Comparison of ENCODE assay signal across 9 cellular contexts in genomic region chr1:1205769-1206375, GRCh38. TPM values are rescaled to one million over a fixed set of nuclear protein-coding genes. Genes with fewer than 3 reads are reported as not detected.
DNase-seq lines count a peak whose midpoint lies in the region; ATAC-seq, FAIRE-seq and TF ChIP-seq lines count a peak whose summit lies in the region.
"Had no signal": no experiment of that assay in that cellular context is flagged by ENCODE, and none has a peak within 500 bp of the region (broad histone marks: within the 10 kb centered on the region; RNA-seq: fewer than 3 reads in every experiment).

No MANE protein-coding gene starts in this region.

- H3K56ac ChIP-seq in H1 (replicated peaks; ENCODE audit: insufficient read length, low read depth, low read length) = peak overlapping the region; percentile 6

- TF ChIP-seq POLR2A in H1 (IDR thresholded peaks at IDR 0.05; ENCODE audit: control extremely low read depth in 1 of 2, low read depth in 2 of 2, low read length in 2 of 2) (no peak), sigmoid colon (IDR thresholded peaks at IDR 0.05) (no peak)

- no peaks in the 10 kb centered on the region for H4K20me1 ChIP-seq in H1 (replicated peaks in 1 of 2; ENCODE audit: control insufficient read depth in 1 of 2, insufficient read depth in 2 of 2, low read length in 2 of 2)

- no peak overlapping the region for H3K9ac ChIP-seq in H1 (replicated peaks in 1 of 4; ENCODE audit: extremely low read depth in 1 of 4, low read depth in 3 of 4, low read length in 3 of 4)

- H2AFZ ChIP-seq in H1 (ENCODE audit: low read length) = no peak overlapping the region

- no peak overlapping the region for H3K23ac ChIP-seq in H1 (ENCODE audit: insufficient read length)

- peak overlapping the region; percentile 67 to 92 for H3K4me2 ChIP-seq in H1 (ENCODE audit: insufficient read depth in 1 of 2, low read depth in 2 of 2, low read length in 2 of 2)

- no peak overlapping the region for H2BK5ac ChIP-seq in H1 (ENCODE audit: low read depth, low read length)

- H3K9me3 ChIP-seq in Panc1 (ENCODE audit: control insufficient read depth, insufficient read depth, low read depth, low read length) (no peaks in the 10 kb centered on the region), H1 (ENCODE audit: insufficient read depth in 2 of 2, low read depth in 1 of 2, low read length in 1 of 2) (no peaks in the 10 kb centered on the region), sigmoid colon (no peaks in the 10 kb centered on the region)

- TF ChIP-seq RAD21 in H1 (IDR thresholded peaks at IDR 0.05 in 1 of 2, conservative IDR thresholded peaks at IDR 0.05 in 1 of 2; ENCODE audit: low read depth in 2 of 2, low read length in 2 of 2) = peak in 1 of 2 experiments; percentile 36; a peak in 1 of 4 replicates

- POLR2A ChIA-PET in Panc1 (lab: Charles Lee) = no interaction called here
- POLR2A ChIA-PET in H1 (lab: Charles Lee; ENCODE audit: partially characterized antibody) = interaction anchor here (0.8 to 0.9 kb wide), 2 partner anchors 25 to 36 kb away, joined by 3 read pairs; no protein-coding TSS in a partner anchor

- H3K4me3 ChIP-seq in Panc1 (ENCODE audit: low read depth in 2 of 2, low read length in 2 of 2) (peak overlapping the region; percentile 25 to 38), H1 (ENCODE audit: extremely low read depth in 1 of 4, insufficient read depth in 2 of 4, low read depth in 3 of 4, low read length in 4 of 4) (peak overlapping the region; percentile 27 to 58 (median 36); a peak in 7 of 8 replicates), sigmoid colon (peak overlapping the region in 3 of 4 donors; percentile 3 to 27 (median 24))

- peak overlapping the region; percentile 85 for H3K4ac ChIP-seq in H1 (replicated peaks; ENCODE audit: insufficient read length, low read depth, low read length)

- no peaks in the 10 kb centered on the region for H3K27me3 ChIP-seq in Panc1 (ENCODE audit: control insufficient read depth, insufficient read depth, low read length)
- peaks cover 2 to 19% (median 15%) of the 10 kb centered on the region in 4 experiments for H3K27me3 ChIP-seq in H1 (replicated peaks in 1 of 4; ENCODE audit: control insufficient read depth in 3 of 4, extremely low read depth in 1 of 4, insufficient read depth in 3 of 4, low read length in 3 of 4)
- peaks cover 10 to 57% (median 28%) of the 10 kb centered on the region in 3 donors for H3K27me3 ChIP-seq in sigmoid colon

- H3K36me3 ChIP-seq in Panc1 (ENCODE audit: control insufficient read depth, insufficient read depth, low read length) = no peaks in the 10 kb centered on the region
- H3K36me3 ChIP-seq in H1 (ENCODE audit: control insufficient read depth in 2 of 4, insufficient read depth in 4 of 4, low read length in 3 of 4) = no peaks in the 10 kb centered on the region
- no peaks in the 10 kb centered on the region for H3K36me3 ChIP-seq in sigmoid colon

- no peak overlapping the region for H3K14ac ChIP-seq in H1 (ENCODE audit: insufficient read length)

- H4K8ac ChIP-seq in H1 (ENCODE audit: extremely low read depth, insufficient read depth, low read length) = peak overlapping the region; percentile 85; the same call in 1 of the 2 replicates

- no peak overlapping the region for H2BK20ac ChIP-seq in H1 (ENCODE audit: low read length)

- H2BK12ac ChIP-seq in H1 (ENCODE audit: low read depth, low read length) = peak overlapping the region; percentile 50; the same call in 1 of the 2 replicates

- intact Hi-C loops in Panc1 (cut with micrococcal nuclease; ENCODE audit: unreplicated experiment) = no loop called here
- intact Hi-C loops in sigmoid colon (cut with DNase I) = loop anchor here (5.0 kb wide), 1 partner anchor 49 kb away; no protein-coding TSS in a partner anchor

- no peak for TF ChIP-seq EP300 in H1 (IDR thresholded peaks at IDR 0.05; ENCODE audit: borderline replicate concordance in 1 of 2, low read depth in 2 of 2, low read length in 2 of 2)
- no peak for TF ChIP-seq EP300 in sigmoid colon (IDR thresholded peaks at IDR 0.05)

- DNase-seq in GM10266 (ENCODE audit: extremely low spot score) (no peak), Panc1 (ENCODE audit: low read depth, low spot score) (no peak), H1 (ENCODE audit: low read depth in 1 of 2, low spot score in 2 of 2) (no peak), sigmoid colon (no peak), NAMALWA (ENCODE audit: low spot score) (no peak)
- DNase-seq: NCI-H226 had no signal

- ATAC-seq in Panc1 (peak; percentile 5; the same call in 1 of the 2 replicates), GM19035 (IDR thresholded peaks at IDR 0.05; ENCODE audit: unreplicated experiment) (no peak), HG03135 (IDR thresholded peaks at IDR 0.05; ENCODE audit: unreplicated experiment) (no peak)

- H3K79me1 ChIP-seq in H1 (ENCODE audit: low read depth, low read length) = no peaks in the 10 kb centered on the region

- H3K4me1 ChIP-seq in Panc1 (ENCODE audit: control insufficient read depth, insufficient read depth, low read length) (peaks cover 11% of the 10 kb centered on the region), H1 (replicated peaks in 1 of 4; ENCODE audit: control insufficient read depth in 3 of 4, insufficient read depth in 4 of 4, low read length in 3 of 4) (peaks cover 0 to 13% (median 5%) of the 10 kb centered on the region in 4 experiments; a peak in 6 of 7 replicates), sigmoid colon (peaks cover 0 to 36% (median 35%) of the 10 kb centered on the region in 4 donors)

- H3K18ac ChIP-seq in H1 (ENCODE audit: extremely low read depth, low read length) = peak overlapping the region; percentile 48; the same call in 1 of the 2 replicates

- CTCF ChIA-PET in Panc1 (lab: Charles Lee) = no interaction called here
- CTCF ChIA-PET in H1 (lab: Charles Lee; ENCODE audit: partially characterized antibody) = interaction anchor here (0.6 to 1.9 kb wide), 12 partner anchors 18 to 168 kb away, joined by 3 to 5 read pairs (median 3); no protein-coding TSS in a partner anchor

- no peak for FAIRE-seq in H1 (lab: Jason Lieb, UNC)

- H3K79me2 ChIP-seq in H1 (ENCODE audit: control insufficient read depth in 1 of 2, insufficient read depth in 2 of 2, low read length in 2 of 2) = no peaks in the 10 kb centered on the region

- H2BK15ac ChIP-seq in H1 (ENCODE audit: low read length) = no peak overlapping the region; the same call in 1 of the 2 replicates

- H3K27ac ChIP-seq in Panc1 (ENCODE audit: low read length) = no peak overlapping the region
- no peak overlapping the region for H3K27ac ChIP-seq in H1 (ENCODE audit: low read depth, low read length)
- no peak overlapping the region for H3K27ac ChIP-seq in sigmoid colon
- H3K27ac ChIP-seq: epithelial cell of prostate had no signal

- no peak overlapping the region for H4K91ac ChIP-seq in H1 (replicated peaks; ENCODE audit: insufficient read length, low read length)

- BruUV-seq in Panc1 (replicated peaks; lab: Mats Ljungman, UMichigan) = no TSS peak

- no peak overlapping the region for H2BK120ac ChIP-seq in H1 (replicated peaks; ENCODE audit: low read depth, low read length)

- 30% methylated on average over 31 of the region's 31 CpGs; no CpG with 5 or more reads in 1 of the 2 experiments for WGBS in H1 (ENCODE audit: extremely low coverage in 1 of 2, insufficient coverage in 1 of 2, insufficient read length in 1 of 2, insufficient replicate concordance in 2 of 2, low coverage in 1 of 2, low lambda C conversion rate in 2 of 2, missing lambda C conversion rate in 1 of 2), 2 experiments
- WGBS in sigmoid colon, 2 donors = 17 to 25% methylated on average over 31 of the region's 31 CpGs

- peaks cover 8% of the 10 kb centered on the region; the same call in 1 of the 2 replicates for H3K23me2 ChIP-seq in H1 (ENCODE audit: low read depth, low read length)

- TF ChIP-seq CTCF in GM10266 (IDR thresholded peaks at IDR 0.05; ENCODE audit: control insufficient read depth, insufficient read depth, low read depth, missing control alignments) (peak; percentile 28), Panc1 (IDR thresholded peaks at IDR 0.05) (no peak; the same call in 1 of the 2 replicates), H1 (IDR thresholded peaks at IDR 0.05; ENCODE audit: control extremely low read depth in 1 of 3, insufficient read depth in 1 of 3, low read depth in 1 of 3, low read length in 3 of 3) (peak in 1 of 3 experiments; percentile 1; a peak in 1 of 4 replicates), sigmoid colon (IDR thresholded peaks at IDR 0.05) (no peak)

- in situ Hi-C loops in Panc1 (cut with HindIII; ENCODE audit: low pct_unique_long_range_greater_than_20kb, low sequenced_read_pairs) = no loop called here

- H2AK5ac ChIP-seq in H1 (ENCODE audit: low read depth, low read length) = peak overlapping the region; percentile 19; the same call in 1 of the 2 replicates

- no peak overlapping the region for H4K5ac ChIP-seq in H1 (ENCODE audit: insufficient read length, low read depth, low read length)

RNA-seq across cellular contexts. Expression of gene TNFRSF18, which starts 0.5 kb away (rescaled TPM):
- total RNA-seq in Panc1 (2021; ENCODE audit: unreplicated experiment) (4.3 TPM), sigmoid colon (under 1 TPM in 1 of 4 donors, not detected in 3; 0.71 TPM)
- polyA plus RNA-seq in Panc1 (2012; ENCODE audit: insufficient read length) = 8.2 TPM
- 0.92 and 1.5 TPM in 2 replicates for total RNA-seq in H1 (2021; fragmentation: NEBNext Ultra II Directional; extraction: Animal tissue kit (Norgen Biotek cat#: 25700))
- polyA plus RNA-seq in H1 (2011; rRNA removed) (2.5 and 2.7 TPM in 2 replicates), sigmoid colon (1 to 10 TPM in 2 of 3 donors, not detected in 1; 1.2 to 3.9 TPM)
- polyA plus RNA-seq in H1 (2011; cell fraction: cytosol; rRNA removed) = 2.9 TPM
- 4.8 TPM for polyA plus RNA-seq in H1 (2011; cell fraction: nucleus; rRNA removed)
- 0.51 to 2.0 TPM (median 1.5 TPM) in 4 replicates for polyA plus RNA-seq in H1 (2012, experiment 1 of 2)
- polyA plus RNA-seq in H1 (2012, experiment 2 of 2) = 1.4 TPM
- 1.4 TPM for polyA plus RNA-seq in H1 (2013, experiment 1 of 2)
- polyA plus RNA-seq in H1 (2013, experiment 2 of 2) = 1.5 TPM
- polyA minus RNA-seq in H1 (2011; rRNA and poly(A)+ RNA removed) = not detected in 2 replicates
- polyA minus RNA-seq in H1 (2011; cell fraction: cytosol; rRNA and poly(A)+ RNA removed) = not detected
- not detected for polyA minus RNA-seq in H1 (2011; cell fraction: nucleus; rRNA and poly(A)+ RNA removed)

RNA-seq across cellular contexts. Expression of gene TNFRSF4, which starts 8.1 kb away (rescaled TPM):
- total RNA-seq in Panc1 (2021; ENCODE audit: unreplicated experiment) (0.62 TPM), sigmoid colon (1 to 10 TPM in 1 of 4 donors, under 1 TPM in 1, not detected in 2; 0.95 to 1.8 TPM)
- polyA plus RNA-seq in Panc1 (2012; ENCODE audit: insufficient read length) = not detected
- total RNA-seq in H1 (2021; fragmentation: NEBNext Ultra II Directional; extraction: Animal tissue kit (Norgen Biotek cat#: 25700)) = not detected in 2 replicates
- polyA plus RNA-seq in H1 (2011; rRNA removed) (0.06 TPM in 1 of 2 replicates, not detected in the other), sigmoid colon (1 to 10 TPM; 1.2 to 8.6 (median 1.2) TPM)
- polyA plus RNA-seq in H1 (2011; cell fraction: cytosol; rRNA removed) = 0.14 TPM
- 0.19 TPM for polyA plus RNA-seq in H1 (2011; cell fraction: nucleus; rRNA removed)
- polyA plus RNA-seq in H1 (2012, experiment 1 of 2) = not detected in 4 replicates
- polyA plus RNA-seq in H1 (2012, experiment 2 of 2) = not detected
- not detected for polyA plus RNA-seq in H1 (2013, experiment 1 of 2)
- 0.07 TPM for polyA plus RNA-seq in H1 (2013, experiment 2 of 2)
- not detected in 2 replicates for polyA minus RNA-seq in H1 (2011; rRNA and poly(A)+ RNA removed)
- polyA minus RNA-seq in H1 (2011; cell fraction: cytosol; rRNA and poly(A)+ RNA removed) = not detected
- not detected for polyA minus RNA-seq in H1 (2011; cell fraction: nucleus; rRNA and poly(A)+ RNA removed)

RNA-seq across cellular contexts. Expression of gene SDF4, which starts 25.9 kb away (rescaled TPM):
- total RNA-seq in Panc1 (2021; ENCODE audit: unreplicated experiment) (335 TPM), sigmoid colon (10 to 100 TPM; 73.4 to 95.6 (median 81.9) TPM)
- polyA plus RNA-seq in Panc1 (2012; ENCODE audit: insufficient read length) = 480 TPM
- 72.2 and 75.6 TPM in 2 replicates for total RNA-seq in H1 (2021; fragmentation: NEBNext Ultra II Directional; extraction: Animal tissue kit (Norgen Biotek cat#: 25700))
- polyA plus RNA-seq in H1 (2011; rRNA removed) (45.5 and 69.8 TPM in 2 replicates), sigmoid colon (100 to 1,000 TPM in 1 of 3 donors, 10 to 100 TPM in 2; 33.0 to 181 (median 40.2) TPM)
- polyA plus RNA-seq in H1 (2011; cell fraction: cytosol; rRNA removed) = 62.5 TPM
- 89.3 TPM for polyA plus RNA-seq in H1 (2011; cell fraction: nucleus; rRNA removed)
- 63.1 to 79.8 TPM (median 77.9 TPM) in 4 replicates for polyA plus RNA-seq in H1 (2012, experiment 1 of 2)
- polyA plus RNA-seq in H1 (2012, experiment 2 of 2) = 55.0 TPM
- polyA plus RNA-seq in H1 (2013, experiment 1 of 2) = 110 TPM
- polyA plus RNA-seq in H1 (2013, experiment 2 of 2) = 117 TPM
- 13.2 and 16.8 TPM in 2 replicates for polyA minus RNA-seq in H1 (2011; rRNA and poly(A)+ RNA removed)
- 32.2 TPM for polyA minus RNA-seq in H1 (2011; cell fraction: cytosol; rRNA and poly(A)+ RNA removed)
- 39.2 TPM for polyA minus RNA-seq in H1 (2011; cell fraction: nucleus; rRNA and poly(A)+ RNA removed)

RNA-seq across cellular contexts. Expression of gene B3GALT6, which starts 26.2 kb away (rescaled TPM):
- 46.4 TPM for total RNA-seq in Panc1 (2021; ENCODE audit: unreplicated experiment)
- 52.8 TPM for polyA plus RNA-seq in Panc1 (2012; ENCODE audit: insufficient read length)
- total RNA-seq in H1 (2021; fragmentation: NEBNext Ultra II Directional; extraction: Animal tissue kit (Norgen Biotek cat#: 25700)) = 18.2 and 18.4 TPM in 2 replicates
- 20.4 and 23.1 TPM in 2 replicates for polyA plus RNA-seq in H1 (2011; rRNA removed)
- 15.3 TPM for polyA plus RNA-seq in H1 (2011; cell fraction: cytosol; rRNA removed)
- 17.2 TPM for polyA plus RNA-seq in H1 (2011; cell fraction: nucleus; rRNA removed)
- polyA plus RNA-seq in H1 (2012, experiment 1 of 2) = 10.3 to 13.2 TPM (median 12.4 TPM) in 4 replicates
- polyA plus RNA-seq in H1 (2012, experiment 2 of 2) = 14.7 TPM
- 14.0 TPM for polyA plus RNA-seq in H1 (2013, experiment 1 of 2)
- polyA plus RNA-seq in H1 (2013, experiment 2 of 2) = 13.4 TPM
- polyA minus RNA-seq in H1 (2011; rRNA and poly(A)+ RNA removed) = 3.6 and 5.1 TPM in 2 replicates
- polyA minus RNA-seq in H1 (2011; cell fraction: cytosol; rRNA and poly(A)+ RNA removed) = 11.4 TPM
- polyA minus RNA-seq in H1 (2011; cell fraction: nucleus; rRNA and poly(A)+ RNA removed) = 18.1 TPM
- total RNA-seq in sigmoid colon = 10 to 100 TPM in 2 of 4 donors, 1 to 10 TPM in 2; 8.6 to 12.5 (median 10.3) TPM
- polyA plus RNA-seq in sigmoid colon = 1 to 10 TPM; 1.8 to 9.6 (median 2.5) TPM

RNA-seq across cellular contexts. Expression of gene TTLL10, which starts 32.2 kb away (rescaled TPM):
- total RNA-seq in Panc1 (2021; ENCODE audit: unreplicated experiment) (not detected), sigmoid colon (not detected)
- not detected for polyA plus RNA-seq in Panc1 (2012; ENCODE audit: insufficient read length)
- 1.6 and 1.7 TPM in 2 replicates for total RNA-seq in H1 (2021; fragmentation: NEBNext Ultra II Directional; extraction: Animal tissue kit (Norgen Biotek cat#: 25700))
- polyA plus RNA-seq in H1 (2011; rRNA removed) (1.1 and 2.0 TPM in 2 replicates), sigmoid colon (under 1 TPM; 0.46 to 0.70 (median 0.60) TPM)
- 1.0 TPM for polyA plus RNA-seq in H1 (2011; cell fraction: cytosol; rRNA removed)
- polyA plus RNA-seq in H1 (2011; cell fraction: nucleus; rRNA removed) = 3.8 TPM
- 0.94 to 4.7 TPM (median 1.1 TPM) in 4 replicates for polyA plus RNA-seq in H1 (2012, experiment 1 of 2)
- 0.24 TPM for polyA plus RNA-seq in H1 (2012, experiment 2 of 2)
- polyA plus RNA-seq in H1 (2013, experiment 1 of 2) = 0.73 TPM
- 0.55 TPM for polyA plus RNA-seq in H1 (2013, experiment 2 of 2)
- polyA minus RNA-seq in H1 (2011; rRNA and poly(A)+ RNA removed) = 0.51 and 1.3 TPM in 2 replicates
- not detected for polyA minus RNA-seq in H1 (2011; cell fraction: cytosol; rRNA and poly(A)+ RNA removed)
- polyA minus RNA-seq in H1 (2011; cell fraction: nucleus; rRNA and poly(A)+ RNA removed) = 1.5 TPM
